In genomic region chr2:100944617-100945432, GRCh38 we compare ENCODE assay signal across 1 cellular context.
TF ChIP-seq lines count a peak whose summit lies in the region.

No MANE protein-coding gene starts in this region.

TF ChIP-seq in IMR-90, 13 proteins besides CTCF, POLR2A, EP300 and RAD21 (continued from another document):
- TF ChIP-seq, protein P1, sequence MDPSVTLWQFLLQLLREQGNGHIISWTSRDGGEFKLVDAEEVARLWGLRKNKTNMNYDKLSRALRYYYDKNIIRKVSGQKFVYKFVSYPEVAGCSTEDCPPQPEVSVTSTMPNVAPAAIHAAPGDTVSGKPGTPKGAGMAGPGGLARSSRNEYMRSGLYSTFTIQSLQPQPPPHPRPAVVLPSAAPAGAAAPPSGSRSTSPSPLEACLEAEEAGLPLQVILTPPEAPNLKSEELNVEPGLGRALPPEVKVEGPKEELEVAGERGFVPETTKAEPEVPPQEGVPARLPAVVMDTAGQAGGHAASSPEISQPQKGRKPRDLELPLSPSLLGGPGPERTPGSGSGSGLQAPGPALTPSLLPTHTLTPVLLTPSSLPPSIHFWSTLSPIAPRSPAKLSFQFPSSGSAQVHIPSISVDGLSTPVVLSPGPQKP (IDR thresholded peaks at IDR 0.05; ENCODE audit: borderline replicate concordance, low read depth, low read length): no peak
- TF ChIP-seq MAZ (IDR thresholded peaks at IDR 0.05; ENCODE audit: borderline replicate concordance, low read depth, low read length): no peak
- TF ChIP-seq CHD1 (IDR thresholded peaks at IDR 0.05; ENCODE audit: low read depth, low read length): no peak
